1 cellular context compared by ENCODE assay signal in the genomic region with DNA sequence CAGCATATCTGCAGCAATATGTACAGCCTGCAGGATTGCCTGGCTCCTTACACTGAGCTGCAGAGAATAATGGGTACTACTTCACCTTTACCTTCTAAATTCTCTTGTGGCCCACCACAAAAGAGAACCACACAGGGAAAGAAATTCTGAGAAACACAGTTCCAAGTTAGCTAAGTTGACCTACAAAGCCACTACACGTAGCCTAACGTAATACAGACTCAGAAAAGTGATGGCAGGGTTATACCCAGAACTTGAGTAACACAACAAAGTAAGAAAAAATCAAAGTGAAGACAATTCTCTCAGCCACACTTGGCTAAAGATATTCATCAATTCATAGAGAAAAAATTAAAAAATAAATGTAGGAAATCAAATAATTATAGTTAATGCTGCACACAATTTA.
TF ChIP-seq lines count a peak whose summit lies in the region.

No MANE protein-coding gene starts in this region.

TF ChIP-seq in A549, 52 proteins besides CTCF, POLR2A, EP300 and RAD21:
- no peak for TF ChIP-seq NPAS2 (CRISPR knock-in tag; IDR thresholded peaks at IDR 0.05; ENCODE audit: borderline replicate concordance)
- TF ChIP-seq, protein P1, sequence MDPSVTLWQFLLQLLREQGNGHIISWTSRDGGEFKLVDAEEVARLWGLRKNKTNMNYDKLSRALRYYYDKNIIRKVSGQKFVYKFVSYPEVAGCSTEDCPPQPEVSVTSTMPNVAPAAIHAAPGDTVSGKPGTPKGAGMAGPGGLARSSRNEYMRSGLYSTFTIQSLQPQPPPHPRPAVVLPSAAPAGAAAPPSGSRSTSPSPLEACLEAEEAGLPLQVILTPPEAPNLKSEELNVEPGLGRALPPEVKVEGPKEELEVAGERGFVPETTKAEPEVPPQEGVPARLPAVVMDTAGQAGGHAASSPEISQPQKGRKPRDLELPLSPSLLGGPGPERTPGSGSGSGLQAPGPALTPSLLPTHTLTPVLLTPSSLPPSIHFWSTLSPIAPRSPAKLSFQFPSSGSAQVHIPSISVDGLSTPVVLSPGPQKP (IDR thresholded peaks at IDR 0.05; ENCODE audit: low read depth, low read length): no peak
- TF ChIP-seq, protein P2, sequence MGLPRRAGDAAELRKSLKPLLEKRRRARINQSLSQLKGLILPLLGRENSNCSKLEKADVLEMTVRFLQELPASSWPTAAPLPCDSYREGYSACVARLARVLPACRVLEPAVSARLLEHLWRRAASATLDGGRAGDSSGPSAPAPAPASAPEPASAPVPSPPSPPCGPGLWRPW (IDR thresholded peaks at IDR 0.05): no peak
- no peak for TF ChIP-seq CBX2 (IDR thresholded peaks at IDR 0.05; ENCODE audit: borderline replicate concordance, low read depth)
- TF ChIP-seq HDAC2 (IDR thresholded peaks at IDR 0.05): no peak
- no peak for TF ChIP-seq GATA3 (IDR thresholded peaks at IDR 0.05; ENCODE audit: borderline replicate concordance)
- no peak for TF ChIP-seq SREBF2 (IDR thresholded peaks at IDR 0.05)
- TF ChIP-seq EHF (CRISPR knock-in tag; IDR thresholded peaks at IDR 0.05): no peak
- TF ChIP-seq TFCP2L1 (CRISPR knock-in tag; IDR thresholded peaks at IDR 0.05): no peak
- TF ChIP-seq, protein P3, sequence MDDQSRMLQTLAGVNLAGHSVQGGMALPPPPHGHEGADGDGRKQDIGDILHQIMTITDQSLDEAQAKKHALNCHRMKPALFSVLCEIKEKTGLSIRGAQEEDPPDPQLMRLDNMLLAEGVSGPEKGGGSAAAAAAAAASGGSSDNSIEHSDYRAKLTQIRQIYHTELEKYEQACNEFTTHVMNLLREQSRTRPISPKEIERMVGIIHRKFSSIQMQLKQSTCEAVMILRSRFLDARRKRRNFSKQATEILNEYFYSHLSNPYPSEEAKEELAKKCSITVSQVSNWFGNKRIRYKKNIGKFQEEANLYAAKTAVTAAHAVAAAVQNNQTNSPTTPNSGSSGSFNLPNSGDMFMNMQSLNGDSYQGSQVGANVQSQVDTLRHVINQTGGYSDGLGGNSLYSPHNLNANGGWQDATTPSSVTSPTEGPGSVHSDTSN (IDR thresholded peaks at IDR 0.05): no peak
- no peak for TF ChIP-seq JUN (IDR thresholded peaks at IDR 0.05)
- TF ChIP-seq NR3C1 (IDR thresholded peaks at IDR 0.05): no peak
- TF ChIP-seq RARB (CRISPR knock-in tag; IDR thresholded peaks at IDR 0.05): no peak
- TF ChIP-seq BHLHE40 (IDR thresholded peaks at IDR 0.05; ENCODE audit: low read depth, low read length): no peak
- TF ChIP-seq PHF8 (IDR thresholded peaks at IDR 0.05; ENCODE audit: borderline replicate concordance, low read depth): no peak
- TF ChIP-seq CHD2 (IDR thresholded peaks at IDR 0.05; ENCODE audit: low read length, partially characterized antibody): no peak
- no peak for TF ChIP-seq RFX5 (IDR thresholded peaks at IDR 0.05)
- TF ChIP-seq FOXS1 (CRISPR knock-in tag; IDR thresholded peaks at IDR 0.05): no peak
- TF ChIP-seq POLR2AphosphoS2 (conservative IDR thresholded peaks at IDR 0.05; ENCODE audit: low read length): no peak
